In the genomic region with DNA sequence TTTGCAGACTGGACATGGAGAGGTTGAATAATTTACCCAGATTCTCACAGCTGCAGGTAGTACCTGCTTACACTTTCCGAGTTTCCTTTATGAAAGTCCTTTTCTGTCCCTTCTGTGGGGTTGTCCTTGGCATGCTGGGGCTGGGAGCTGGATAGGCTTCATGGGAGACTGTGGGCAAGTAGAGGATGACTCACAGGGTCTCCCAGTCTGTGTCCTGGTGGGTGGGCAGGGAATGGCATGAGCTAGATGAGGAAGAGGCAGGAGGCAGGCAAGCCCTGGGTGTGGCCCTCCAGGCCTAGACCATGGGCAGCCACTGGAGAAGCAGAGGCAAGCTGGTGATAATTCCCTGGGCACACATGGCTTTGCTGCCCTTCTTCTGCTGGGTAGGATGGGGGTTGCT, we compare ENCODE assay signal across 1 cellular context.
TF ChIP-seq lines count a peak whose summit lies in the region.

No MANE protein-coding gene starts in this region.

TF ChIP-seq in A549, 52 proteins besides CTCF, POLR2A, EP300 and RAD21 (continued from another document):
- TF ChIP-seq, protein P1, sequence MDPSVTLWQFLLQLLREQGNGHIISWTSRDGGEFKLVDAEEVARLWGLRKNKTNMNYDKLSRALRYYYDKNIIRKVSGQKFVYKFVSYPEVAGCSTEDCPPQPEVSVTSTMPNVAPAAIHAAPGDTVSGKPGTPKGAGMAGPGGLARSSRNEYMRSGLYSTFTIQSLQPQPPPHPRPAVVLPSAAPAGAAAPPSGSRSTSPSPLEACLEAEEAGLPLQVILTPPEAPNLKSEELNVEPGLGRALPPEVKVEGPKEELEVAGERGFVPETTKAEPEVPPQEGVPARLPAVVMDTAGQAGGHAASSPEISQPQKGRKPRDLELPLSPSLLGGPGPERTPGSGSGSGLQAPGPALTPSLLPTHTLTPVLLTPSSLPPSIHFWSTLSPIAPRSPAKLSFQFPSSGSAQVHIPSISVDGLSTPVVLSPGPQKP (IDR thresholded peaks at IDR 0.05; ENCODE audit: low read depth, low read length) = no peak
- TF ChIP-seq TFCP2L1 (CRISPR knock-in tag; IDR thresholded peaks at IDR 0.05) (no peak), ZFP36 (IDR thresholded peaks at IDR 0.05; ENCODE audit: borderline replicate concordance, partially characterized antibody) (no peak), SMC3 (IDR thresholded peaks at IDR 0.05) (no peak), ZC3H11A (IDR thresholded peaks at IDR 0.05) (no peak), FOXS1 (CRISPR knock-in tag; IDR thresholded peaks at IDR 0.05) (no peak), MYC (IDR thresholded peaks at IDR 0.05; ENCODE audit: borderline replicate concordance, low read length) (no peak), HOXB13 (CRISPR knock-in tag; IDR thresholded peaks at IDR 0.05; ENCODE audit: low read depth) (no peak)
